Comparison of ENCODE assay signal across 8 cellular contexts in genomic region chr7:24821045-24821853, GRCh38.
A peak's percentile ranks its signal among the peaks of the same experiment; 100 is the strongest.
DNase-seq lines count a peak whose midpoint lies in the region; ATAC-seq and TF ChIP-seq lines count a peak whose summit lies in the region.

No MANE protein-coding gene starts in this region.

- peak overlapping the region; percentile 68 to 78 (median 74) for H3K27ac ChIP-seq in Peyer's patch
- peak overlapping the region; percentile 98 for H3K27ac ChIP-seq in foreskin keratinocyte
- peak overlapping the region; percentile 29 to 86 (median 76) for H3K27ac ChIP-seq in spleen

- peaks cover 65% of the 10 kb centered on the region for H3K4me1 Mint-ChIP-seq in activated T-helper 1 cell treated with anti-CD3 and anti-CD28 coated beads, Interleukin-12 subunit alpha, Interleukin-12 subunit beta, Interleukin-2, Interleukin-4 antibody, amounts not matched to agents 30 ng/mL and 10 ng/mL and 1 ng/mL, durations not matched to agents 14 hours and 24 hours and 36 hours (ENCODE audit: low read depth)

- 13 to 30% (median 23%) methylated on average over 10 of the region's 10 CpGs for WGBS in spleen, 5 donors

- TF ChIP-seq CTCF in AG09319 (IDR thresholded peaks at IDR 0.05; ENCODE audit: low read depth, low read length): peak; percentile 24
- TF ChIP-seq CTCF in Peyer's patch (IDR thresholded peaks at IDR 0.05): peak in 5 of 6 experiments; percentile 18 to 73 (median 66)
- TF ChIP-seq CTCF in foreskin keratinocyte (conservative IDR thresholded peaks at IDR 0.05): peak; percentile 50
- peak in 8 of 11 experiments; percentile 17 to 55 (median 42) for TF ChIP-seq CTCF in spleen (IDR thresholded peaks at IDR 0.05 in 8 of 11, conservative IDR thresholded peaks at IDR 0.05 in 3 of 11)

- no peaks in the 10 kb centered on the region for H3K9me3 ChIP-seq in Peyer's patch
- no peaks in the 10 kb centered on the region for H3K9me3 ChIP-seq in spleen

- no peaks in the 10 kb centered on the region for H3K36me3 ChIP-seq in Peyer's patch
- peaks cover 0 to 13% (median 0%) of the 10 kb centered on the region in 6 donors for H3K36me3 ChIP-seq in spleen

- H3K4me3 ChIP-seq in Peyer's patch: no peak overlapping the region
- no peak overlapping the region for H3K4me3 ChIP-seq in spleen

- peaks cover 2% of the 10 kb centered on the region for H3K27me3 Mint-ChIP-seq in activated T-helper 1 cell treated with anti-CD3 and anti-CD28 coated beads, Interleukin-12 subunit alpha, Interleukin-12 subunit beta, Interleukin-2, Interleukin-4 antibody, amounts not matched to agents 30 ng/mL and 10 ng/mL and 1 ng/mL, durations not matched to agents 14 hours and 24 hours and 36 hours (ENCODE audit: insufficient read depth)

- peak in 1 of 2 donors; percentile 51 for TF ChIP-seq POLR2A in Peyer's patch (IDR thresholded peaks at IDR 0.05)
- no peak for TF ChIP-seq POLR2A in spleen (IDR thresholded peaks at IDR 0.05)

- no peaks in the 10 kb centered on the region for H3K9me3 Mint-ChIP-seq in activated T-helper 1 cell treated with anti-CD3 and anti-CD28 coated beads, Interleukin-12 subunit alpha, Interleukin-12 subunit beta, Interleukin-2, Interleukin-4 antibody, amounts not matched to agents 30 ng/mL and 10 ng/mL and 1 ng/mL, durations not matched to agents 14 hours and 24 hours and 36 hours

- H3K27me3 ChIP-seq in Peyer's patch (no peaks in the 10 kb centered on the region), foreskin keratinocyte (no peaks in the 10 kb centered on the region), spleen (replicated peaks in 1 of 7) (no peaks in the 10 kb centered on the region)

- DNase-seq in AG09319 (ENCODE audit: extremely low read depth, low read depth) (no peak), Peyer's patch (peak; percentile 77 to 94 (median 87)), foreskin keratinocyte (peak; percentile 97 to 98), spleen (peak; percentile 92), retina (no peak)
- peak; percentile 80 for DNase-seq in activated T-helper 1 cell treated with anti-CD3 and anti-CD28 coated beads, Interleukin-12 subunit alpha, Interleukin-12 subunit beta, Interleukin-2, Interleukin-4 antibody, amounts not matched to agents 30 ng/mL and 10 ng/mL and 1 ng/mL, durations not matched to agents 14 hours and 24 hours and 36 hours (ENCODE audit: low spot score)

- peak; percentile 86 for ATAC-seq in GM18907 (IDR thresholded peaks at IDR 0.05; ENCODE audit: unreplicated experiment)
- peak; percentile 72 for ATAC-seq in HG03103 (IDR thresholded peaks at IDR 0.05; ENCODE audit: low read depth, unreplicated experiment)
- ATAC-seq in foreskin keratinocyte: peak; percentile 91

- H3K4me1 ChIP-seq in Peyer's patch (peaks cover 0 to 24% (median 15%) of the 10 kb centered on the region in 4 donors), foreskin keratinocyte (peaks cover 20% of the 10 kb centered on the region), spleen (peaks cover 12 to 44% (median 34%) of the 10 kb centered on the region in 6 donors)

- peak overlapping the region; percentile 98 for H3K27ac Mint-ChIP-seq in activated T-helper 1 cell treated with anti-CD3 and anti-CD28 coated beads, Interleukin-12 subunit alpha, Interleukin-12 subunit beta, Interleukin-2, Interleukin-4 antibody, amounts not matched to agents 30 ng/mL and 10 ng/mL and 1 ng/mL, durations not matched to agents 14 hours and 24 hours and 36 hours

- H3K4me3 Mint-ChIP-seq in activated T-helper 1 cell treated with anti-CD3 and anti-CD28 coated beads, Interleukin-12 subunit alpha, Interleukin-12 subunit beta, Interleukin-2, Interleukin-4 antibody, amounts not matched to agents 30 ng/mL and 10 ng/mL and 1 ng/mL, durations not matched to agents 14 hours and 24 hours and 36 hours: peak overlapping the region; percentile 11

- intact Hi-C loops in activated T-helper 1 cell treated with anti-CD3 and anti-CD28 coated beads, Interleukin-12 subunit alpha, Interleukin-12 subunit beta, Interleukin-2, Interleukin-4 antibody, amounts not matched to agents 30 ng/mL and 10 ng/mL and 1 ng/mL, durations not matched to agents 14 hours and 24 hours and 36 hours (cut with micrococcal nuclease): loop anchor here (1.0 to 5.0 kb wide), 14 partner anchors 8 to 1224 kb away; partner anchors contain the start of genes CCDC126, CYCS, OSBPL3 and PALS2
- intact Hi-C loops in spleen (cut with DNase I; ENCODE audit: low total_unique reads): loop anchor here (5.0 kb wide), 1 partner anchor 156 kb away; no protein-coding TSS in a partner anchor

- H3K36me3 Mint-ChIP-seq in activated T-helper 1 cell treated with anti-CD3 and anti-CD28 coated beads, Interleukin-12 subunit alpha, Interleukin-12 subunit beta, Interleukin-2, Interleukin-4 antibody, amounts not matched to agents 30 ng/mL and 10 ng/mL and 1 ng/mL, durations not matched to agents 14 hours and 24 hours and 36 hours (ENCODE audit: low read depth): peaks cover 56% of the 10 kb centered on the region

Comparison
In these comparisons a context has a peak if more than half of its experiments do, and no peak if none do; other contexts are left out.
1. DNase-seq: peak in Peyer's patch (3 of 3), activated T-helper 1 cell treated with anti-CD3 and anti-CD28 coated beads, Interleukin-12 subunit alpha, Interleukin-12 subunit beta, Interleukin-2, Interleukin-4 antibody, amounts not matched to agents 30 ng/mL and 10 ng/mL and 1 ng/mL, durations not matched to agents 14 hours and 24 hours and 36 hours (single experiment), foreskin keratinocyte (2 of 2) and spleen (single experiment); none in AG09319 (single experiment) and retina (single experiment).
2. Peak in every context shown above with its lines, with median percentiles within 50 percentile points of each other: CTCF ChIP-seq, ATAC-seq and H3K27ac ChIP-seq.